In genomic region chrX:9928083-9928482, GRCh38 we compare ENCODE assay signal across 13 cellular contexts. TPM values are rescaled to one million over a fixed set of nuclear protein-coding genes. Genes with fewer than 3 reads are reported as not detected.
A peak's percentile ranks its signal among the peaks of the same experiment; 100 is the strongest.
DNase-seq lines count a peak whose midpoint lies in the region; ATAC-seq, FAIRE-seq and TF ChIP-seq lines count a peak whose summit lies in the region.
"Had no signal": no experiment of that assay in that cellular context is flagged by ENCODE, and none has a peak within 500 bp of the region (broad histone marks: within the 10 kb centered on the region; RNA-seq: fewer than 3 reads in every experiment).

No MANE protein-coding gene starts in this region.

- H3K36me3 ChIP-seq in astrocyte (ENCODE audit: insufficient read depth, low read length): no peaks in the 10 kb centered on the region
- H3K36me3 ChIP-seq in mesendoderm (ENCODE audit: control insufficient read depth, insufficient read depth, low read length): no peaks in the 10 kb centered on the region
- no peaks in the 10 kb centered on the region for H3K36me3 ChIP-seq in mucosa of descending colon (ENCODE audit: low read depth)
- H3K36me3 ChIP-seq: left lung, MG63 had no signal

- ATAC-seq in mucosa of descending colon (no peak), natural killer cell (no peak)
- ATAC-seq: T-helper 17 cell had no signal

- H3K4me1 Mint-ChIP-seq in astrocyte (ENCODE audit: low read depth, unreplicated experiment) (peaks cover 10% of the 10 kb centered on the region), natural killer cell (no peaks in the 10 kb centered on the region)
- H3K4me1 Mint-ChIP-seq: T-helper 17 cell had no signal

- H3K9me3 Mint-ChIP-seq in astrocyte (ENCODE audit: unreplicated experiment): no peaks in the 10 kb centered on the region
- H3K9me3 Mint-ChIP-seq in natural killer cell: no peaks in the 10 kb centered on the region

- no peak overlapping the region for H4K5ac ChIP-seq in mesendoderm (ENCODE audit: low read length)

- no CpG with 5 or more reads among the region's 6 CpGs for WGBS in mesendoderm (ENCODE audit: extremely low coverage, insufficient coverage, low lambda C conversion rate)

- H2BK15ac ChIP-seq in mesendoderm (replicated peaks; ENCODE audit: low read depth): no peak overlapping the region

- H3K27me3 Mint-ChIP-seq in astrocyte (ENCODE audit: low read depth, unreplicated experiment) (no peaks in the 10 kb centered on the region), natural killer cell (ENCODE audit: low read depth in 2 of 2) (peaks cover 0 to 5% of the 10 kb centered on the region in 2 donors)
- H3K27me3 Mint-ChIP-seq: T-helper 17 cell had no signal

- peaks cover 2% of the 10 kb centered on the region for H3K36me3 Mint-ChIP-seq in astrocyte (ENCODE audit: low read depth, unreplicated experiment)
- H3K36me3 Mint-ChIP-seq in natural killer cell: no peaks in the 10 kb centered on the region

- H3K4me3 Mint-ChIP-seq in astrocyte (ENCODE audit: unreplicated experiment) (no peak overlapping the region), natural killer cell (no peak overlapping the region)
- H3K4me3 Mint-ChIP-seq: T-helper 17 cell had no signal

- DNase-seq in DMS79 treated with DMSO at 0.1 percent for 48 hours (lab: John Stamatoyannopoulos, UW) (peak; percentile 50), NCI-H2081 (lab: John Stamatoyannopoulos, UW) (peak; percentile 54 to 79), astrocyte (ENCODE audit: low read depth) (no peak), mesendoderm (peak; percentile 89), mucosa of descending colon (no peak), SW480 (ENCODE audit: low spot score) (no peak), natural killer cell (no peak), inferior parietal cortex (ENCODE audit: extremely low spot score) (no peak)
- DNase-seq: left lung, MG63, T-helper 17 cell had no signal

- H3K79me2 ChIP-seq in astrocyte (ENCODE audit: insufficient read depth, low read length) (peaks cover 8% of the 10 kb centered on the region), mesendoderm (ENCODE audit: control insufficient read depth, insufficient read depth, low read length) (no peaks in the 10 kb centered on the region)

- H3K9ac ChIP-seq in astrocyte (ENCODE audit: low read length) (no peak overlapping the region), mesendoderm (ENCODE audit: low read length) (no peak overlapping the region)

- TF ChIP-seq CTCF in astrocyte (IDR thresholded peaks at IDR 0.05; ENCODE audit: insufficient read depth, low read depth, low read length): no peak
- TF ChIP-seq CTCF in mucosa of descending colon (IDR thresholded peaks at IDR 0.05): no peak
- no peak for TF ChIP-seq CTCF in natural killer cell (IDR thresholded peaks at IDR 0.05)

- H3K27me3 ChIP-seq in astrocyte (ENCODE audit: insufficient read depth, low read length) (no peaks in the 10 kb centered on the region), mesendoderm (ENCODE audit: insufficient read depth, low read length, poor library complexity) (no peaks in the 10 kb centered on the region)
- H3K27me3 ChIP-seq: left lung, MG63 had no signal

- no peak overlapping the region for H3K23ac ChIP-seq in mesendoderm (ENCODE audit: low read length)

- no peak overlapping the region for H3K4me3 ChIP-seq in astrocyte (ENCODE audit: insufficient read depth, low read depth, low read length)
- H3K4me3 ChIP-seq in mesendoderm (ENCODE audit: low read length): no peak overlapping the region
- H3K4me3 ChIP-seq in mucosa of descending colon: no peak overlapping the region
- H3K4me3 ChIP-seq: left lung, MG63 had no signal

- H3K9me3 ChIP-seq in astrocyte (ENCODE audit: insufficient read depth, low read depth, low read length): no peaks in the 10 kb centered on the region
- H3K9me3 ChIP-seq in mucosa of descending colon: no peaks in the 10 kb centered on the region
- H3K9me3 ChIP-seq: left lung, MG63 had no signal

- H3K4me2 ChIP-seq in astrocyte (ENCODE audit: low read length): peak overlapping the region; percentile 33
- no peak overlapping the region for H3K4me2 ChIP-seq in mesendoderm (ENCODE audit: low read length)

- FAIRE-seq in astrocyte (lab: Jason Lieb, UNC): no peak
- FAIRE-seq: colon had no signal

- no peak overlapping the region for H2BK120ac ChIP-seq in mesendoderm (ENCODE audit: low read depth, low read length)

- H4K8ac ChIP-seq in mesendoderm (ENCODE audit: low read depth, low read length): no peak overlapping the region

- no peaks in the 10 kb centered on the region for H3K79me1 ChIP-seq in mesendoderm (ENCODE audit: low read length)

- H3K4ac ChIP-seq in mesendoderm (ENCODE audit: low read depth, low read length): no peak overlapping the region

- no peak overlapping the region for H2AK5ac ChIP-seq in mesendoderm (ENCODE audit: low read length)

- no peak overlapping the region for H2BK5ac ChIP-seq in mesendoderm (ENCODE audit: low read length)

- peaks cover 2% of the 10 kb centered on the region for H3K4me1 ChIP-seq in astrocyte (ENCODE audit: insufficient read depth, low read length)
- peaks cover 4% of the 10 kb centered on the region for H3K4me1 ChIP-seq in mesendoderm (ENCODE audit: control insufficient read depth, low read depth, low read length)
- no peaks in the 10 kb centered on the region for H3K4me1 ChIP-seq in mucosa of descending colon (ENCODE audit: low read depth)
- H3K4me1 ChIP-seq: left lung had no signal

- H2AFZ ChIP-seq in astrocyte (ENCODE audit: low read depth, low read length): no peak overlapping the region

- no peak overlapping the region for H3K18ac ChIP-seq in mesendoderm (ENCODE audit: low read length)

- H3K27ac ChIP-seq in astrocyte (ENCODE audit: low read depth, low read length) (no peak overlapping the region), mesendoderm (ENCODE audit: low read depth, low read length) (peak overlapping the region; percentile 82)
- H3K27ac ChIP-seq: left lung had no signal

- peaks cover 7% of the 10 kb centered on the region for H4K20me1 ChIP-seq in astrocyte (ENCODE audit: insufficient read depth, low read length)

- intact Hi-C loops in mucosa of descending colon (cut with DNase I, micrococcal nuclease): no loop called here
- intact Hi-C loops in natural killer cell (cut with micrococcal nuclease): no loop called here

- H3K27ac Mint-ChIP-seq in astrocyte (ENCODE audit: unreplicated experiment): no peak overlapping the region
- H3K27ac Mint-ChIP-seq in natural killer cell: no peak overlapping the region
- H3K27ac Mint-ChIP-seq: T-helper 17 cell had no signal

- peak overlapping the region; percentile 50 for H3K56ac ChIP-seq in mesendoderm (ENCODE audit: low read length)

RNA-seq across cellular contexts. Expression of gene CLDN34, which starts 39.1 kb away (rescaled TPM):
- total RNA-seq in astrocyte (0.36 TPM in 1 of 2 replicates, not detected in the other), mucosa of descending colon (under 1 TPM in 1 of 3 donors, not detected in 2; 0.49 TPM), natural killer cell (not detected)
- polyA plus RNA-seq in mesendoderm (2013, experiment 1 of 2): 0.24 TPM
- polyA plus RNA-seq in mesendoderm (2013, experiment 2 of 2): 0.22 TPM
- total RNA-seq: OCI-LY7, T-helper 17 cell had no signal

Comparison
In these comparisons a context has a peak if more than half of its experiments do, and no peak if none do; other contexts are left out.
1. DNase-seq: peak in DMS79 treated with DMSO at 0.1 percent for 48 hours (single experiment), NCI-H2081 (2 of 2) and mesendoderm (single experiment); none in astrocyte (single experiment), mucosa of descending colon (0 of 3), SW480 (single experiment), natural killer cell (single experiment) and inferior parietal cortex (single experiment).